27 cellular contexts compared by ENCODE assay signal in the genomic region with DNA sequence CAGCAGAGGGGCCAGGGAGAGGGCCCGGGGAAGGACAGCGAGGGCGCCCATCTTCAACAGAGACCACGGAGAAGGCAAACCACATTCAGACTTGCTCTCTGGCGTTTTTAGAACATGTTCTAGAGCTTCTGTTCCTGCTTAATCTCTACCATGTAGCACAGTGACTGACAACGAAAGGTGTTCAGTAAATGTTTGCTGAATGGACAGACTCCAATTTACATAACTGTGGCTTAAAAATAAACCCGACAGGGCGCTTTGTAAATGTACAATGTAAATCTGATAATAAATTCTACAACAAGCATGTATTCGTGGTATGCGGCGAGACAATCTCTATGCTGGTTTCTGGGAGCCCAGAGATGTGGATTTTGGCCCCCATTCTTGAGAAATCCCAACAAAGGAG.
"Had no signal": no experiment of that assay in that cellular context is flagged by ENCODE, and none has a peak within 500 bp of the region (broad histone marks: within the 10 kb centered on the region; RNA-seq: fewer than 3 reads in every experiment).

No MANE protein-coding gene starts in this region.

- H3K27me3 ChIP-seq: body of pancreas had no signal

- H3K36me3 ChIP-seq: esophagus muscularis mucosa, gastroesophageal sphincter, heart right ventricle had no signal

- H3K4me3 ChIP-seq: body of pancreas, esophagus muscularis mucosa, gastroesophageal sphincter, heart right ventricle had no signal

- H3K4me1 ChIP-seq: body of pancreas, esophagus muscularis mucosa, gastroesophageal sphincter, heart right ventricle had no signal

- DNase-seq: activated CD4-positive, alpha-beta memory T cell treated with anti-CD3 and anti-CD28 coated beads, Interleukin-2, amount 10 ng/mL, durations not matched to agents 7 days and 5 days; activated CD4-positive, alpha-beta T cell treated with anti-CD3 and anti-CD28 coated beads for 1 hour; activated CD4-positive, alpha-beta T cell treated with anti-CD3 and anti-CD28 coated beads for 4 hours; activated CD4-positive, alpha-beta T cell treated with anti-CD3 and anti-CD28 coated beads, Interleukin-2, amount 10 ng/mL, durations not matched to agents 7 days and 5 days; activated CD4-positive, alpha-beta T cell treated with anti-CD3 and anti-CD28 coated beads, Interleukin-2, amount 50 U/mL, for 4 hours; activated CD8-positive, alpha-beta memory T cell treated with anti-CD3 and anti-CD28 coated beads, Interleukin-2, amount 50 U/mL, for 48 hours; activated effector memory CD4-positive, alpha-beta T cell treated with Interleukin-2 at 50 U/mL for 16 hours; activated gamma-delta T cell treated with Interleukin-2 at 50 U/mL for 16 hours; activated naive CD4-positive, alpha-beta T cell treated with anti-CD3 and anti-CD28 coated beads, Interleukin-2, amount 50 U/mL, for 16 hours; activated naive CD4-positive, alpha-beta T cell treated with Interleukin-2 at 50 U/mL for 16 hours; activated T-cell treated with anti-CD3 and anti-CD28 coated beads for 4 hours; activated T-cell treated with anti-CD3 and anti-CD28 coated beads, Interleukin-2, amount 50 U/mL, for 4 hours; amniotic stem cell; anterior cingulate cortex; body of pancreas; caudate nucleus; cortex of kidney; dermis blood vessel endothelial cell; effector CD4-positive, alpha-beta T cell; effector memory CD8-positive, alpha-beta T cell; erythroblast; foreskin melanocyte; heart right ventricle; T-cell; T-helper 9 cell had no signal

- H3K27ac ChIP-seq: body of pancreas, esophagus muscularis mucosa, gastroesophageal sphincter, heart right ventricle had no signal

- H3K9me3 ChIP-seq: body of pancreas, esophagus muscularis mucosa, gastroesophageal sphincter, heart right ventricle had no signal
